8 cellular contexts compared by ENCODE assay signal in the genomic region with DNA sequence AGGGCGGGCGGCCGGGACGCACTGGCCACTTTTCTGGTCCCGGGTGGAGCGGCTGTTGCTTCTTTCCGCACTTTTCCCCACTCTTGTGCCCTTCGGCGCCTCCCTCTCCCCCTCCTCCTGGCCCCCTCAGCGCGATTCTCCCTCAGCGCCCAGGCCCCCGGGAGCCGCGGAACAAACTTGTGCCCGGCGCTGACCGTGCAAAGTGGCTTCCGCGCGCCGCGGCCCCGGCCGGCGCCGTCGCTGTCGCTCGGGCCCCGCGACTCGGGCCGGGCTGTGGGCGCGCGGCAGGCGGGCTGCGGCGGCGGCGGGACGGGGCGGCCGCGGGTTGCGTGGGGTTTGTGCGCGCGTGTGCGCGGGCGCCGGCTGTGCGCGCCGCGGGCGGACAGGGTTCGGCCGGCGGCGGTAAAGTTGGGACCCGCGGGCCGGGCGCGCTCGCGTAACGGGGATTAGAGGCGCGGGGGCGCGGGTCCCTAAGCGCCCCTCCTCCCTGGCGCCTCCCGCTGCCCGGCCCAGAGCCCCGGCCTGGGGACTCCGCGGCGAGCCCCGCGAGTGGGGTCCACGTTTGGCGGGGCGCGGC. TPM values are rescaled to one million over a fixed set of nuclear protein-coding genes. Genes with fewer than 3 reads are reported as not detected.
DNase-seq lines count a peak whose midpoint lies in the region; ATAC-seq, FAIRE-seq and TF ChIP-seq lines count a peak whose summit lies in the region.

No MANE protein-coding gene starts in this region.

- DNase-seq in GM23338 (ENCODE audit: low spot score) (peak; percentile 32), OCI-LY7 (ENCODE audit: low spot score) (peak; percentile 41), coronary artery (ENCODE audit: low spot score) (no peak), uterus (no peak), AML-193 (lab: John Stamatoyannopoulos, UW) (no peak), GM19239 (ENCODE audit: insufficient read length, low spot score) (no peak)

- H3K27me3 Mint-ChIP-seq in GM23338 (ENCODE audit: insufficient read depth, low read depth, poor library complexity): peaks cover 41% of the 10 kb centered on the region

- H4K20me1 ChIP-seq in GM23338 (replicated peaks; ENCODE audit: insufficient read depth) (no peaks in the 10 kb centered on the region), OCI-LY7 (ENCODE audit: insufficient read depth, low read length) (peaks cover 33% of the 10 kb centered on the region)

- H3K27me3 ChIP-seq in GM23338 (ENCODE audit: insufficient read depth) (peaks cover 78% of the 10 kb centered on the region), mononuclear cell (ENCODE audit: insufficient read depth, low read length) (no peaks in the 10 kb centered on the region), uterus (no peaks in the 10 kb centered on the region)

- H3K4me3 ChIP-seq in GM23338: peak overlapping the region; percentile 84
- peak overlapping the region; percentile 97 for H3K4me3 ChIP-seq in OCI-LY7 (ENCODE audit: low read depth, low read length, poor library complexity, severe bottlenecking)
- peak overlapping the region; percentile 99 for H3K4me3 ChIP-seq in coronary artery
- H3K4me3 ChIP-seq in mononuclear cell (ENCODE audit: low read length): peak overlapping the region; percentile 76
- peak overlapping the region; percentile 91 to 93 for H3K4me3 ChIP-seq in uterus

- POLR2A ChIA-PET in OCI-LY7 (lab: Charles Lee): no interaction called here

- H2AFZ ChIP-seq in GM23338 (no peak overlapping the region), OCI-LY7 (ENCODE audit: low read length) (peak overlapping the region; percentile 62; the same call in 1 of the 2 replicates)

- intact Hi-C loops in OCI-LY7 (cut with micrococcal nuclease; ENCODE audit: unreplicated experiment): loop anchor here (2.0 to 10.0 kb wide), 5 partner anchors 175 to 737 kb away; a partner anchor contains a TSS
- intact Hi-C loops in uterus (cut with DNase I; ENCODE audit: low total_unique reads): loop anchor here (5.0 kb wide), 1 partner anchor 537 kb away; no protein-coding TSS in a partner anchor

- H3K79me2 ChIP-seq in GM23338 (replicated peaks; ENCODE audit: insufficient read depth) (no peaks in the 10 kb centered on the region), OCI-LY7 (ENCODE audit: insufficient read depth, low read depth, low read length) (peaks cover 67% of the 10 kb centered on the region)

- TF ChIP-seq CTCF in GM23338 (conservative IDR thresholded peaks at IDR 0.05; ENCODE audit: low read depth in 2 of 2) (no peak), OCI-LY7 (conservative IDR thresholded peaks at IDR 0.05; ENCODE audit: low read length) (no peak), coronary artery (IDR thresholded peaks at IDR 0.05) (no peak), uterus (IDR thresholded peaks at IDR 0.05) (no peak)

- no peaks in the 10 kb centered on the region for H3K9me2 ChIP-seq in GM23338 (ENCODE audit: insufficient read depth)
- no peaks in the 10 kb centered on the region for H3K9me2 ChIP-seq in OCI-LY7 (ENCODE audit: insufficient read depth, low read length)

- H3K4me2 ChIP-seq in GM23338 (peak overlapping the region; percentile 91), OCI-LY7 (ENCODE audit: low read length) (peak overlapping the region; percentile 99)

- H3K4me1 ChIP-seq in ES-I3 (ENCODE audit: insufficient read depth, low read length) (peaks cover 4% of the 10 kb centered on the region; the same call in 1 of the 2 replicates), GM23338 (ENCODE audit: insufficient read depth) (peaks cover 12% of the 10 kb centered on the region), OCI-LY7 (ENCODE audit: insufficient read depth, low read length, poor library complexity, severe bottlenecking) (peaks cover 32% of the 10 kb centered on the region), mononuclear cell (ENCODE audit: insufficient read depth, low read length) (peaks cover 20% of the 10 kb centered on the region), uterus (peaks cover 0 to 7% of the 10 kb centered on the region in 2 donors)

- no peak for FAIRE-seq in GM19239 (lab: Jason Lieb, UNC)

- peak; percentile 10 for ATAC-seq in GM23338

- no peaks in the 10 kb centered on the region for H3K36me3 Mint-ChIP-seq in GM23338 (ENCODE audit: low read depth)

- no peak overlapping the region for H3K27ac Mint-ChIP-seq in GM23338

- H3K9me3 ChIP-seq in ES-I3 (ENCODE audit: control insufficient read depth, insufficient read depth, low read length) (no peaks in the 10 kb centered on the region), OCI-LY7 (ENCODE audit: low read length) (no peaks in the 10 kb centered on the region), mononuclear cell (ENCODE audit: low read depth, low read length) (no peaks in the 10 kb centered on the region), uterus (no peaks in the 10 kb centered on the region)

- peak overlapping the region; percentile 78; the same call in 2 of the 3 replicates for H3K4me3 Mint-ChIP-seq in GM23338

- no peaks in the 10 kb centered on the region for H3F3A ChIP-seq in GM23338 (replicated peaks; ENCODE audit: low read depth)

- peak overlapping the region; percentile 66; the same call in 1 of the 2 replicates for H3K9ac ChIP-seq in ES-I3 (ENCODE audit: low read depth, low read length)

- H3K36me3 ChIP-seq in ES-I3 (ENCODE audit: insufficient read depth, low read length) (no peaks in the 10 kb centered on the region), GM23338 (ENCODE audit: insufficient read depth) (no peaks in the 10 kb centered on the region), OCI-LY7 (ENCODE audit: insufficient read depth, low read length) (no peaks in the 10 kb centered on the region), uterus (no peaks in the 10 kb centered on the region)

- CTCF ChIA-PET in OCI-LY7 (lab: Charles Lee; ENCODE audit: unreplicated experiment): no interaction called here

- TF ChIP-seq POLR2A in uterus (IDR thresholded peaks at IDR 0.05): no peak

- H3K27ac ChIP-seq in GM23338 (ENCODE audit: low read depth) (no peak overlapping the region), OCI-LY7 (ENCODE audit: low read depth, low read length, poor library complexity, severe bottlenecking) (peak overlapping the region; percentile 94), coronary artery (peak overlapping the region; percentile 95 to 100), uterus (peak overlapping the region; percentile 97 to 99)

- BruUV-seq in OCI-LY7 (replicated peaks; lab: Mats Ljungman, UMichigan): no TSS peak

- peaks cover 22% of the 10 kb centered on the region for H3K4me1 Mint-ChIP-seq in GM23338

- H3K9me3 Mint-ChIP-seq in GM23338: no peaks in the 10 kb centered on the region

TF ChIP-seq in GM23338, 12 proteins besides CTCF, POLR2A, EP300 and RAD21:
- TF ChIP-seq EZH2 (IDR thresholded peaks at IDR 0.05; ENCODE audit: low read depth, unreplicated experiment): peak; percentile 33
- no peak for TF ChIP-seq STAT1 (IDR thresholded peaks at IDR 0.05; ENCODE audit: unreplicated experiment)

RNA-seq across cellular contexts. Expression of a gene that starts 0.7 kb away (rescaled TPM):
- 0.45 TPM in 1 of 2 replicates, not detected in the other for total RNA-seq in GM23338 (2014; rRNA removed; shearing (Covaris generic))
- 0.16 and 0.42 TPM in 2 replicates for polyA plus RNA-seq in GM23338 (2016; fragmentation: Nextera tagmentation; extraction: Ambion mirVana)
- 27.6 and 33.2 TPM in 2 replicates for total RNA-seq in OCI-LY7 (2014; rRNA removed; shearing (Covaris generic))
- total RNA-seq in OCI-LY7 (2022): 41.9 and 47.7 TPM in 2 replicates
- 172 TPM for total RNA-seq in mononuclear cell
- 100 to 1,000 TPM in 3 of 4 donors, 10 to 100 TPM in 1; 97.6 to 229 (median 210) TPM for total RNA-seq in uterus

Comparison
In these comparisons a context has a peak if more than half of its experiments do, and no peak if none do; other contexts are left out.
1. DNase-seq: peak in GM23338 (single experiment) and OCI-LY7 (single experiment); none in coronary artery (single experiment), uterus (0 of 2), AML-193 (0 of 2) and GM19239 (single experiment).
2. RNA of a gene that starts 0.7 kb away (total RNA-seq): 97.6 to 229 TPM in uterus, 172 TPM in mononuclear cell (single experiment) and 27.6 to 47.7 TPM in OCI-LY7; 0.45 TPM in GM23338; every median in the first group is over 10 times any median in the second.
3. Peak in every context shown above with its lines, with median percentiles within 50 percentile points of each other: H3K4me3 ChIP-seq.